Comparison of ENCODE assay signal across 29 cellular contexts in the genomic region with DNA sequence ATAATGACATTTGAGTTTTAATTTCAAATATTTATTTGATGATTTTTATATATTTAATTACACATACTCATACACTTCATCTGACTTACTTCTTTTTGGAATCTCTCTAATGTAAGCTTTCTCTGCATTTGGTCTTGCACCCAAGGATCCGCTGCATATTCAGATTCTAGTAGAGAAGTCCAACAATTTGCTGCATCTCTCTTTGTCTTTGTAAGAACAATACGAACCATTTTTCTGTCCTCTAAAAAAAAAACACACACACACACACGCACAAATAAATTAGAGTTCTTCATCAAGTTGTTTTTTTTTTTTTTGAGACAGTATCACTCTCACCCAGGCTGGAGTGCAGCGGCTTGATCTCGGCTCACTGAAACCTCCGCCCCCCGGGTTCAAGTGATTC. TPM values are rescaled to one million over a fixed set of nuclear protein-coding genes. Genes with fewer than 3 reads are reported as not detected.
A peak's percentile ranks its signal among the peaks of the same experiment; 100 is the strongest.
DNase-seq lines count a peak whose midpoint lies in the region; ATAC-seq lines count a peak whose summit lies in the region.
"Had no signal": no experiment of that assay in that cellular context is flagged by ENCODE, and none has a peak within 500 bp of the region (broad histone marks: within the 10 kb centered on the region; RNA-seq: fewer than 3 reads in every experiment).

No MANE protein-coding gene starts in this region.

- H3K4me3 Mint-ChIP-seq in stimulated activated naive CD8-positive, alpha-beta T cell treated with anti-CD3 and anti-CD28 coated beads, Interleukin-15, Interleukin-2, amounts not matched to agents 100 ng/mL and 50 ng/mL, for 24 hours = peak overlapping the region; percentile 45
- peak overlapping the region in 1 of 2 donors; percentile 30 for H3K4me3 Mint-ChIP-seq in stimulated activated naive CD8-positive, alpha-beta T cell treated with anti-CD3 and anti-CD28 coated beads, Interleukin-15, amount 100 ng/mL, for 72 hours
- peak overlapping the region; percentile 97 for H3K4me3 Mint-ChIP-seq in activated T-helper 17 cell treated with anti-CD3 and anti-CD28 coated beads, Interleukin-2, amount 50 U/mL, for 72 hours

- peaks cover 43% of the 10 kb centered on the region for H3K4me1 Mint-ChIP-seq in stimulated activated naive CD8-positive, alpha-beta T cell treated with anti-CD3 and anti-CD28 coated beads, Interleukin-15, Interleukin-2, amounts not matched to agents 100 ng/mL and 50 ng/mL, for 24 hours (ENCODE audit: low read depth)
- H3K4me1 Mint-ChIP-seq in stimulated activated naive CD8-positive, alpha-beta T cell treated with anti-CD3 and anti-CD28 coated beads, Interleukin-15, amount 100 ng/mL, for 72 hours = peaks cover 37% of the 10 kb centered on the region
- H3K4me1 Mint-ChIP-seq in activated T-helper 17 cell treated with anti-CD3 and anti-CD28 coated beads, Interleukin-2, amount 50 U/mL, for 72 hours = peaks cover 18% of the 10 kb centered on the region

- H3K27me3 Mint-ChIP-seq in stimulated activated naive CD8-positive, alpha-beta T cell treated with anti-CD3 and anti-CD28 coated beads, Interleukin-15, Interleukin-2, amounts not matched to agents 100 ng/mL and 50 ng/mL, for 24 hours = no peaks in the 10 kb centered on the region
- no peaks in the 10 kb centered on the region for H3K27me3 Mint-ChIP-seq in stimulated activated naive CD8-positive, alpha-beta T cell treated with anti-CD3 and anti-CD28 coated beads, Interleukin-15, amount 100 ng/mL, for 72 hours
- H3K27me3 Mint-ChIP-seq in activated T-helper 17 cell treated with anti-CD3 and anti-CD28 coated beads, Interleukin-2, amount 50 U/mL, for 72 hours = no peaks in the 10 kb centered on the region

- no peak for DNase-seq in stimulated activated naive CD8-positive, alpha-beta T cell treated with anti-CD3 and anti-CD28 coated beads, Interleukin-15, amount 100 ng/mL, for 72 hours
- DNase-seq in mesenteric fat pad (ENCODE audit: low spot score) (no peak), NCI-H526 treated with DMSO at 0.1 percent for 48 hours (lab: John Stamatoyannopoulos, UW) (no peak)
- DNase-seq: activated CD4-positive, alpha-beta T cell treated with anti-CD3 and anti-CD28 coated beads, Interleukin-2, amount 50 U/mL, for 4 hours; activated CD8-positive, alpha-beta memory T cell treated with anti-CD3 and anti-CD28 coated beads, Interleukin-2, amount 50 U/mL, for 4 hours; activated gamma-delta T cell treated with Interleukin-2 at 50 U/mL for 16 hours; C1 segment of cervical spinal cord; DMS79; effector CD4-positive, alpha-beta T cell; glutamatergic neuron; Karpas-422; mucosa of descending colon; MV-4-11; NCI-H146; NCI-H2107; NCI-H446; OCI-M1; stimulated activated CD4-positive, alpha-beta T cell treated with anti-CD3 and anti-CD28 coated beads, Interleukin-1b, Interleukin-23, amount 100 ng/mL, for 48 hours; T-helper 9 cell; WERI-Rb-1 had no signal

- peaks cover 42% of the 10 kb centered on the region for H3K36me3 Mint-ChIP-seq in stimulated activated naive CD8-positive, alpha-beta T cell treated with anti-CD3 and anti-CD28 coated beads, Interleukin-15, Interleukin-2, amounts not matched to agents 100 ng/mL and 50 ng/mL, for 24 hours (ENCODE audit: low read depth)
- peaks cover 79% of the 10 kb centered on the region for H3K36me3 Mint-ChIP-seq in activated T-helper 17 cell treated with anti-CD3 and anti-CD28 coated beads, Interleukin-2, amount 50 U/mL, for 72 hours (ENCODE audit: low read depth)

- no peaks in the 10 kb centered on the region for H3K27me3 ChIP-seq in layer of hippocampus (ENCODE audit: control insufficient read depth, insufficient read depth, low read length)
- H3K27me3 ChIP-seq: breast epithelium, pancreas, right atrium auricular region had no signal

- ATAC-seq in stimulated activated naive CD8-positive, alpha-beta T cell treated with anti-CD3 and anti-CD28 coated beads, Interleukin-15, amount 100 ng/mL, for 72 hours = no peak
- no peak for ATAC-seq in activated T-helper 17 cell treated with anti-CD3 and anti-CD28 coated beads, Interleukin-2, amount 50 U/mL, for 72 hours (replicated peaks)
- ATAC-seq in GM21360 (IDR thresholded peaks at IDR 0.05; ENCODE audit: unreplicated experiment) = no peak
- ATAC-seq: GM23338, mucosa of descending colon, pancreas had no signal

- H3K9me3 Mint-ChIP-seq in stimulated activated naive CD8-positive, alpha-beta T cell treated with anti-CD3 and anti-CD28 coated beads, Interleukin-15, Interleukin-2, amounts not matched to agents 100 ng/mL and 50 ng/mL, for 24 hours = no peaks in the 10 kb centered on the region
- H3K9me3 Mint-ChIP-seq in stimulated activated naive CD8-positive, alpha-beta T cell treated with anti-CD3 and anti-CD28 coated beads, Interleukin-15, amount 100 ng/mL, for 72 hours = no peaks in the 10 kb centered on the region
- no peaks in the 10 kb centered on the region for H3K9me3 Mint-ChIP-seq in activated T-helper 17 cell treated with anti-CD3 and anti-CD28 coated beads, Interleukin-2, amount 50 U/mL, for 72 hours

- H3K27ac Mint-ChIP-seq in stimulated activated naive CD8-positive, alpha-beta T cell treated with anti-CD3 and anti-CD28 coated beads, Interleukin-15, Interleukin-2, amounts not matched to agents 100 ng/mL and 50 ng/mL, for 24 hours = no peak overlapping the region
- H3K27ac Mint-ChIP-seq in stimulated activated naive CD8-positive, alpha-beta T cell treated with anti-CD3 and anti-CD28 coated beads, Interleukin-15, amount 100 ng/mL, for 72 hours = no peak overlapping the region
- no peak overlapping the region for H3K27ac Mint-ChIP-seq in activated T-helper 17 cell treated with anti-CD3 and anti-CD28 coated beads, Interleukin-2, amount 50 U/mL, for 72 hours
- H3K27ac Mint-ChIP-seq: GM23338 had no signal

- H3K27ac ChIP-seq in layer of hippocampus (ENCODE audit: low read depth, low read length) = peak overlapping the region; percentile 16
- H3K27ac ChIP-seq: breast epithelium, epithelial cell of prostate, pancreas, right atrium auricular region, WERI-Rb-1 had no signal

RNA-seq across cellular contexts. Expression of gene NUDCD2, which starts 3.1 kb away (rescaled TPM):
- total RNA-seq in activated T-helper 17 cell treated with anti-CD3 and anti-CD28 coated beads, Interleukin-2, amount 50 U/mL, for 72 hours = 10 to 100 TPM; 46.5 to 55.7 TPM
- total RNA-seq in mesenteric fat pad = 19.0 TPM

RNA-seq across cellular contexts. Expression of gene HMMR, which starts 3.6 kb away (rescaled TPM):
- 10 to 100 TPM; 68.0 to 79.8 TPM for total RNA-seq in activated T-helper 17 cell treated with anti-CD3 and anti-CD28 coated beads, Interleukin-2, amount 50 U/mL, for 72 hours
- 0.32 TPM for total RNA-seq in mesenteric fat pad

RNA-seq across cellular contexts. Expression of gene CCNG1, which starts 19.4 kb away (rescaled TPM):
- total RNA-seq in activated T-helper 17 cell treated with anti-CD3 and anti-CD28 coated beads, Interleukin-2, amount 50 U/mL, for 72 hours = 100 to 1,000 TPM; 198 to 200 TPM
- total RNA-seq in mesenteric fat pad = 82.7 TPM

RNA-seq across cellular contexts. Expression of gene MAT2B, which starts 48.6 kb away (rescaled TPM):
- 100 to 1,000 TPM in 1 of 2 donors, 10 to 100 TPM in 1; 80.0 to 127 TPM for total RNA-seq in activated T-helper 17 cell treated with anti-CD3 and anti-CD28 coated beads, Interleukin-2, amount 50 U/mL, for 72 hours
- 34.3 TPM for total RNA-seq in mesenteric fat pad

Comparison
In these comparisons a context has a peak if more than half of its experiments do, and no peak if none do; other contexts are left out.
1. RNA of gene HMMR, which starts 3.6 kb away (total RNA-seq): 68.0 to 79.8 TPM in activated T-helper 17 cell treated with anti-CD3 and anti-CD28 coated beads, Interleukin-2, amount 50 U/mL, for 72 hours; 0.32 TPM in mesenteric fat pad (single experiment); every median in the first group is over 10 times any median in the second.